1 cellular context compared by ENCODE assay signal in genomic region chr2:207770602-207771404, GRCh38.
TF ChIP-seq lines count a peak whose summit lies in the region.

No MANE protein-coding gene starts in this region.

TF ChIP-seq in HepG2, 621 proteins besides CTCF, POLR2A, EP300 and RAD21 (continued from another document):
- TF ChIP-seq, protein P1, sequence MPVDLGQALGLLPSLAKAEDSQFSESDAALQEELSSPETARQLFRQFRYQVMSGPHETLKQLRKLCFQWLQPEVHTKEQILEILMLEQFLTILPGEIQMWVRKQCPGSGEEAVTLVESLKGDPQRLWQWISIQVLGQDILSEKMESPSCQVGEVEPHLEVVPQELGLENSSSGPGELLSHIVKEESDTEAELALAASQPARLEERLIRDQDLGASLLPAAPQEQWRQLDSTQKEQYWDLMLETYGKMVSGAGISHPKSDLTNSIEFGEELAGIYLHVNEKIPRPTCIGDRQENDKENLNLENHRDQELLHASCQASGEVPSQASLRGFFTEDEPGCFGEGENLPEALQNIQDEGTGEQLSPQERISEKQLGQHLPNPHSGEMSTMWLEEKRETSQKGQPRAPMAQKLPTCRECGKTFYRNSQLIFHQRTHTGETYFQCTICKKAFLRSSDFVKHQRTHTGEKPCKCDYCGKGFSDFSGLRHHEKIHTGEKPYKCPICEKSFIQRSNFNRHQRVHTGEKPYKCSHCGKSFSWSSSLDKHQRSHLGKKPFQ (CRISPR knock-in tag; IDR thresholded peaks at IDR 0.05; ENCODE audit: insufficient replicate concordance) = no peak
- peak; percentile 14; the same call in 1 of the 2 replicates for TF ChIP-seq CSRNP1 (CRISPR knock-in tag; IDR thresholded peaks at IDR 0.05)
- no peak for TF ChIP-seq AFF4 (CRISPR knock-in tag; IDR thresholded peaks at IDR 0.05)
- TF ChIP-seq ZNF768 (CRISPR knock-in tag; IDR thresholded peaks at IDR 0.05) = peak; percentile 24; the same call in 1 of the 2 replicates
- 0 out of 2 replicates have a peak, but pooled peaks have one; percentile 34 for TF ChIP-seq ZNF281 (CRISPR knock-in tag; IDR thresholded peaks at IDR 0.05; ENCODE audit: borderline replicate concordance)
- TF ChIP-seq ZNF180 (CRISPR knock-in tag; IDR thresholded peaks at IDR 0.05; ENCODE audit: borderline replicate concordance, low read depth) = no peak
- TF ChIP-seq, protein P2, sequence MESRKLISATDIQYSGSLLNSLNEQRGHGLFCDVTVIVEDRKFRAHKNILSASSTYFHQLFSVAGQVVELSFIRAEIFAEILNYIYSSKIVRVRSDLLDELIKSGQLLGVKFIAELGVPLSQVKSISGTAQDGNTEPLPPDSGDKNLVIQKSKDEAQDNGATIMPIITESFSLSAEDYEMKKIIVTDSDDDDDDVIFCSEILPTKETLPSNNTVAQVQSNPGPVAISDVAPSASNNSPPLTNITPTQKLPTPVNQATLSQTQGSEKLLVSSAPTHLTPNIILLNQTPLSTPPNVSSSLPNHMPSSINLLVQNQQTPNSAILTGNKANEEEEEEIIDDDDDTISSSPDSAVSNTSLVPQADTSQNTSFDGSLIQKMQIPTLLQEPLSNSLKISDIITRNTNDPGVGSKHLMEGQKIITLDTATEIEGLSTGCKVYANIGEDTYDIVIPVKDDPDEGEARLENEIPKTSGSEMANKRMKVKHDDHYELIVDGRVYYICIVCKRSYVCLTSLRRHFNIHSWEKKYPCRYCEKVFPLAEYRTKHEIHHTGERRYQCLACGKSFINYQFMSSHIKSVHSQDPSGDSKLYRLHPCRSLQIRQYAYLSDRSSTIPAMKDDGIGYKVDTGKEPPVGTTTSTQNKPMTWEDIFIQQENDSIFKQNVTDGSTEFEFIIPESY (CRISPR knock-in tag; IDR thresholded peaks at IDR 0.05) = peak; percentile 48; the same call in 1 of the 2 replicates
- TF ChIP-seq NFE2 (CRISPR knock-in tag; IDR thresholded peaks at IDR 0.05) = no peak
- TF ChIP-seq ZC3H4 (CRISPR knock-in tag; IDR thresholded peaks at IDR 0.05; ENCODE audit: borderline replicate concordance) = 0 out of 2 replicates have a peak, but pooled peaks have one; percentile 76
- peak; percentile 13; the same call in 1 of the 2 replicates for TF ChIP-seq ZNF564 (CRISPR knock-in tag; IDR thresholded peaks at IDR 0.05)
- TF ChIP-seq NFAT5 (CRISPR knock-in tag; IDR thresholded peaks at IDR 0.05) = no peak
- TF ChIP-seq THAP11 (CRISPR knock-in tag; IDR thresholded peaks at IDR 0.05) = no peak
- TF ChIP-seq IKZF5 (CRISPR knock-in tag; IDR thresholded peaks at IDR 0.05) = 0 out of 2 replicates have a peak, but pooled peaks have one; percentile 0
- peak; percentile 81 for TF ChIP-seq AGO2 (optimal IDR thresholded peaks at IDR 0.05; ENCODE audit: low read depth, low read length)
- TF ChIP-seq, protein P3, sequence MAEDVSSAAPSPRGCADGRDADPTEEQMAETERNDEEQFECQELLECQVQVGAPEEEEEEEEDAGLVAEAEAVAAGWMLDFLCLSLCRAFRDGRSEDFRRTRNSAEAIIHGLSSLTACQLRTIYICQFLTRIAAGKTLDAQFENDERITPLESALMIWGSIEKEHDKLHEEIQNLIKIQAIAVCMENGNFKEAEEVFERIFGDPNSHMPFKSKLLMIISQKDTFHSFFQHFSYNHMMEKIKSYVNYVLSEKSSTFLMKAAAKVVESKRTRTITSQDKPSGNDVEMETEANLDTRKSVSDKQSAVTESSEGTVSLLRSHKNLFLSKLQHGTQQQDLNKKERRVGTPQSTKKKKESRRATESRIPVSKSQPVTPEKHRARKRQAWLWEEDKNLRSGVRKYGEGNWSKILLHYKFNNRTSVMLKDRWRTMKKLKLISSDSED (CRISPR knock-in tag; IDR thresholded peaks at IDR 0.05) = no peak
- 0 out of 2 replicates have a peak, but pooled peaks have one; percentile 10 for TF ChIP-seq ZNF850 (CRISPR knock-in tag; conservative IDR thresholded peaks at IDR 0.05)
- TF ChIP-seq SSRP1 (CRISPR knock-in tag; IDR thresholded peaks at IDR 0.05) = no peak
- peak; percentile 58 for TF ChIP-seq CEBPG (CRISPR knock-in tag; IDR thresholded peaks at IDR 0.05)
